In the genomic region with DNA sequence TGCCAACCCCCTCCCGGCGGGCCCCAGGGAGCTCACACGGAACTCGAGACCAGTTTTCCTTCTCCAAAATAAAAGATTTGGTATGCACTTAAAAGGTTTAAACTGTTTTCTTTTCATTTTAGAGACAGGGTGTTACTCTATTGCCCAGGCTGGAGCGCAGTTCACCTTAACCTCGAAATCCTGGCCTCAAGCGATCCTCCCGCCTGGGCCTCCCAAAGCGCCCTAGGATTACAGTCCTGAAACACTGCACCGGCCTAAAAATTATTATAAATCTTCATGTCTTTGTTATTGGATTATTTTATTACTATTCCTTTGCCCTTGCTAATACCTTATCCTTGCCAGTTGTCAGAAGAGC, we compare ENCODE assay signal across 8 cellular contexts. TPM values are rescaled to one million over a fixed set of nuclear protein-coding genes. Genes with fewer than 3 reads are reported as not detected.
A peak's percentile ranks its signal among the peaks of the same experiment; 100 is the strongest.
DNase-seq lines count a peak whose midpoint lies in the region; ATAC-seq, FAIRE-seq and TF ChIP-seq lines count a peak whose summit lies in the region.

No MANE protein-coding gene starts in this region.

- H3K4me1 ChIP-seq in Peyer's patch (peaks cover 0 to 6% (median 2%) of the 10 kb centered on the region in 4 donors), esophagus (ENCODE audit: control insufficient read depth in 2 of 2, insufficient read depth in 2 of 2, low read length in 1 of 2) (no peaks in the 10 kb centered on the region), pancreas (no peaks in the 10 kb centered on the region)

- no peaks in the 10 kb centered on the region for H3K9me3 Mint-ChIP-seq in Calu3 (ENCODE audit: low read depth, unreplicated experiment)

- no peak for FAIRE-seq in pancreas (lab: Jason Lieb, UNC)

- 28 to 38% methylated on average over 10 of the region's 10 CpGs for WGBS in esophagus, 2 donors
- 37 to 45% methylated on average over 10 of the region's 10 CpGs for WGBS in pancreas, 2 donors

- no peaks in the 10 kb centered on the region for H3K27me3 Mint-ChIP-seq in Calu3 (ENCODE audit: unreplicated experiment)

- ATAC-seq in pancreas (no peak), HG03378 (IDR thresholded peaks at IDR 0.05; ENCODE audit: unreplicated experiment) (no peak)

- DNase-seq in Calu3 (no peak), Peyer's patch (no peak), pancreas (no peak), DMS79 (lab: John Stamatoyannopoulos, UW) (no peak), hypothalamus (lab: John Stamatoyannopoulos, UW) (no peak), 8988T (no peak)

- CTCF ChIA-PET in Calu3 (lab: Charles Lee) = no interaction called here

- H3K27ac Mint-ChIP-seq in Calu3 (ENCODE audit: unreplicated experiment) = peak overlapping the region; percentile 72

- H3K4me3 ChIP-seq in Peyer's patch (peak overlapping the region; percentile 79 to 98 (median 88)), esophagus (ENCODE audit: low read depth in 1 of 2, low read length in 2 of 2) (peak overlapping the region; percentile 84 to 92), pancreas (peak overlapping the region; percentile 76 to 99 (median 94))

- intact Hi-C loops in Calu3 (cut with micrococcal nuclease; ENCODE audit: unreplicated experiment) (no loop called here), pancreas (cut with DNase I) (no loop called here)

- H3K9me3 ChIP-seq in Peyer's patch (no peaks in the 10 kb centered on the region), esophagus (ENCODE audit: control insufficient read depth in 2 of 2, insufficient read depth in 1 of 2, low read depth in 1 of 2, low read length in 1 of 2) (no peaks in the 10 kb centered on the region), pancreas (no peaks in the 10 kb centered on the region)

- H3K36me3 ChIP-seq in Peyer's patch (no peaks in the 10 kb centered on the region), esophagus (ENCODE audit: control insufficient read depth in 2 of 2, insufficient read depth in 2 of 2, low read length in 1 of 2) (no peaks in the 10 kb centered on the region), pancreas (no peaks in the 10 kb centered on the region)

- H3K27ac ChIP-seq in Peyer's patch = peak overlapping the region in 3 of 4 donors; percentile 46 to 91 (median 84)
- H3K27ac ChIP-seq in esophagus (ENCODE audit: low read depth in 2 of 2, low read length in 1 of 2) = peak overlapping the region; percentile 6 to 37
- H3K27ac ChIP-seq in pancreas = peak overlapping the region in 1 of 4 donors; percentile 54

- TF ChIP-seq CTCF in Calu3 (IDR thresholded peaks at IDR 0.05; ENCODE audit: unreplicated experiment) (no peak), Peyer's patch (IDR thresholded peaks at IDR 0.05) (peak in 1 of 6 experiments; percentile 5), pancreas (IDR thresholded peaks at IDR 0.05) (no peak)

- no TSS peak for BruUV-seq in Calu3 (replicated peaks; lab: Mats Ljungman, UMichigan)

- peaks cover 31% of the 10 kb centered on the region for H3K4me1 Mint-ChIP-seq in Calu3 (ENCODE audit: low read depth, unreplicated experiment)

- H3K27me3 ChIP-seq in Peyer's patch (no peaks in the 10 kb centered on the region), esophagus (ENCODE audit: control insufficient read depth in 1 of 2, insufficient read depth in 2 of 2, low read length in 2 of 2) (no peaks in the 10 kb centered on the region), pancreas (no peaks in the 10 kb centered on the region)

- H3K4me3 Mint-ChIP-seq in Calu3 (ENCODE audit: low read depth, unreplicated experiment) = peak overlapping the region; percentile 70

- TF ChIP-seq POLR2A in Peyer's patch (IDR thresholded peaks at IDR 0.05) = no peak

- peaks cover 37% of the 10 kb centered on the region for H3K36me3 Mint-ChIP-seq in Calu3 (ENCODE audit: insufficient read depth, unreplicated experiment)

RNA-seq across cellular contexts. Expression of gene SLC7A1, which starts 0.6 kb away (rescaled TPM):
- total RNA-seq in Calu3 (2022) (86.6 and 91.4 TPM in 2 replicates), Peyer's patch (10 to 100 TPM; 26.8 to 44.2 (median 37.5) TPM), pancreas (100 to 1,000 TPM in 1 of 6 donors, 10 to 100 TPM in 5; 28.9 to 143 (median 35.0) TPM)
- polyA plus RNA-seq in esophagus (10 to 100 TPM; 34.9 to 51.2 TPM), pancreas (10 to 100 TPM in 1 of 2 donors, 1 to 10 TPM in 1; 5.2 to 10.4 TPM)
